In the genomic region with DNA sequence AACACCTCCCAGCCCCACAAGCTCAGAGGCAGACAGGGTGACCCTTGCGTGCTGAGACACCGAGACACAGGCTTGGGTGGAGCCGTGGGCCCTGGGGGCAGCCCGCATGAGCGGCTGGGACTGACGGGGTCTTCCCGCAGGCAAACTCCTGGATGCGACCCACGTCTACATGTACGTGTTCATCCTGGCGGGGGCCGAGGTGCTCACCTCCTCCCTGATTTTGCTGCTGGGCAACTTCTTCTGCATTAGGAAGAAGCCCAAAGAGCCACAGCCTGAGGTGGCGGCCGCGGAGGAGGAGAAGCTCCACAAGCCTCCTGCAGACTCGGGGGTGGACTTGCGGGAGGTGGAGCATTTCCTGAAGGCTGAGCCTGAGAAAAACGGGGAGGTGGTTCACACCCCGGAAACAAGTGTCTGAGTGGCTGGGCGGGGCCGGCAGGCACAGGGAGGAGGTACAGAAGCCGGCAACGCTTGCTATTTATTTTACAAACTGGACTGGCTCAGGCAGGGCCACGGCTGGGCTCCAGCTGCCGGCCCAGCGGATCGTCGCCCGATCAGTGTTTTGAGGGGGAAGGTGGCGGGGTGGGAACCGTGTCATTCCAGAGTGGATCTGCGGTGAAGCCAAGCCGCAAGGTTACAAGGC, we compare ENCODE assay signal across 1 cellular context.
TF ChIP-seq lines count a peak whose summit lies in the region.

No MANE protein-coding gene starts in this region.

TF ChIP-seq in K562, 482 proteins besides CTCF, POLR2A, EP300 and RAD21 (continued from another document):
- TF ChIP-seq SFPQ (IDR thresholded peaks at IDR 0.05; ENCODE audit: low read depth, low read length) (no peak), PPARD (CRISPR knock-in tag; IDR thresholded peaks at IDR 0.05) (no peak), OTX1 (CRISPR knock-in tag; IDR thresholded peaks at IDR 0.05) (no peak), ZNF695 (CRISPR knock-in tag; IDR thresholded peaks at IDR 0.05) (no peak), ZNF311 (CRISPR knock-in tag; IDR thresholded peaks at IDR 0.05) (no peak), PHF8 (IDR thresholded peaks at IDR 0.05; ENCODE audit: borderline replicate concordance, low read length) (peak; percentile 46; the same call in 1 of the 2 replicates), SMARCA5 (IDR thresholded peaks at IDR 0.05) (no peak), CAMTA2 (CRISPR knock-in tag; conservative IDR thresholded peaks at IDR 0.05) (no peak), ZBTB1 (CRISPR knock-in tag; IDR thresholded peaks at IDR 0.05; ENCODE audit: borderline replicate concordance, low read depth) (no peak), HNRNPLL (IDR thresholded peaks at IDR 0.05; ENCODE audit: low read depth, low read length, poor library complexity, severe bottlenecking) (no peak), FOXK1 (CRISPR knock-in tag; IDR thresholded peaks at IDR 0.05; ENCODE audit: borderline replicate concordance) (no peak), TCF3 (CRISPR knock-in tag; IDR thresholded peaks at IDR 0.05) (no peak), TAF9B (IDR thresholded peaks at IDR 0.05; ENCODE audit: partially characterized antibody) (no peak), MYNN (IDR thresholded peaks at IDR 0.05) (no peak), MYNN (CRISPR knock-in tag; IDR thresholded peaks at IDR 0.05) (no peak), SRSF3 (IDR thresholded peaks at IDR 0.05; ENCODE audit: insufficient read depth, low read length) (no peak), ZNF232 (CRISPR knock-in tag; IDR thresholded peaks at IDR 0.05) (no peak), ZKSCAN1 (IDR thresholded peaks at IDR 0.05; ENCODE audit: low read depth, low read length) (no peak), ZNF778 (CRISPR knock-in tag; IDR thresholded peaks at IDR 0.05) (no peak), CBX2 (IDR thresholded peaks at IDR 0.05; ENCODE audit: insufficient read depth, low read length, poor library complexity, severe bottlenecking) (no peak), FOXA1 (IDR thresholded peaks at IDR 0.05; ENCODE audit: borderline replicate concordance) (no peak), PHB (CRISPR knock-in tag; IDR thresholded peaks at IDR 0.05) (no peak), HNRNPK (IDR thresholded peaks at IDR 0.05; ENCODE audit: low read depth, low read length, poor library complexity, severe bottlenecking) (no peak), TAL1 (IDR thresholded peaks at IDR 0.05) (no peak), HMGN3 (IDR thresholded peaks at IDR 0.05; ENCODE audit: borderline replicate concordance, extremely low read depth, insufficient read length, low read depth, low read length) (no peak), NEUROD1 (IDR thresholded peaks at IDR 0.05; ENCODE audit: borderline replicate concordance, low read depth, low read length, partially characterized antibody) (no peak), POLR2H (tag; IDR thresholded peaks at IDR 0.05; ENCODE audit: low read depth) (no peak)
- TF ChIP-seq, protein P1, sequence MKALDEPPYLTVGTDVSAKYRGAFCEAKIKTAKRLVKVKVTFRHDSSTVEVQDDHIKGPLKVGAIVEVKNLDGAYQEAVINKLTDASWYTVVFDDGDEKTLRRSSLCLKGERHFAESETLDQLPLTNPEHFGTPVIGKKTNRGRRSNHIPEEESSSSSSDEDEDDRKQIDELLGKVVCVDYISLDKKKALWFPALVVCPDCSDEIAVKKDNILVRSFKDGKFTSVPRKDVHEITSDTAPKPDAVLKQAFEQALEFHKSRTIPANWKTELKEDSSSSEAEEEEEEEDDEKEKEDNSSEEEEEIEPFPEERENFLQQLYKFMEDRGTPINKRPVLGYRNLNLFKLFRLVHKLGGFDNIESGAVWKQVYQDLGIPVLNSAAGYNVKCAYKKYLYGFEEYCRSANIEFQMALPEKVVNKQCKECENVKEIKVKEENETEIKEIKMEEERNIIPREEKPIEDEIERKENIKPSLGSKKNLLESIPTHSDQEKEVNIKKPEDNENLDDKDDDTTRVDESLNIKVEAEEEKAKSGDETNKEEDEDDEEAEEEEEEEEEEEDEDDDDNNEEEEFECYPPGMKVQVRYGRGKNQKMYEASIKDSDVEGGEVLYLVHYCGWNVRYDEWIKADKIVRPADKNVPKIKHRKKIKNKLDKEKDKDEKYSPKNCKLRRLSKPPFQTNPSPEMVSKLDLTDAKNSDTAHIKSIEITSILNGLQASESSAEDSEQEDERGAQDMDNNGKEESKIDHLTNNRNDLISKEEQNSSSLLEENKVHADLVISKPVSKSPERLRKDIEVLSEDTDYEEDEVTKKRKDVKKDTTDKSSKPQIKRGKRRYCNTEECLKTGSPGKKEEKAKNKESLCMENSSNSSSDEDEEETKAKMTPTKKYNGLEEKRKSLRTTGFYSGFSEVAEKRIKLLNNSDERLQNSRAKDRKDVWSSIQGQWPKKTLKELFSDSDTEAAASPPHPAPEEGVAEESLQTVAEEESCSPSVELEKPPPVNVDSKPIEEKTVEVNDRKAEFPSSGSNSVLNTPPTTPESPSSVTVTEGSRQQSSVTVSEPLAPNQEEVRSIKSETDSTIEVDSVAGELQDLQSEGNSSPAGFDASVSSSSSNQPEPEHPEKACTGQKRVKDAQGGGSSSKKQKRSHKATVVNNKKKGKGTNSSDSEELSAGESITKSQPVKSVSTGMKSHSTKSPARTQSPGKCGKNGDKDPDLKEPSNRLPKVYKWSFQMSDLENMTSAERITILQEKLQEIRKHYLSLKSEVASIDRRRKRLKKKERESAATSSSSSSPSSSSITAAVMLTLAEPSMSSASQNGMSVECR (CRISPR knock-in tag; IDR thresholded peaks at IDR 0.05) = no peak; the same call in 1 of the 2 replicates
- TF ChIP-seq, protein P2, sequence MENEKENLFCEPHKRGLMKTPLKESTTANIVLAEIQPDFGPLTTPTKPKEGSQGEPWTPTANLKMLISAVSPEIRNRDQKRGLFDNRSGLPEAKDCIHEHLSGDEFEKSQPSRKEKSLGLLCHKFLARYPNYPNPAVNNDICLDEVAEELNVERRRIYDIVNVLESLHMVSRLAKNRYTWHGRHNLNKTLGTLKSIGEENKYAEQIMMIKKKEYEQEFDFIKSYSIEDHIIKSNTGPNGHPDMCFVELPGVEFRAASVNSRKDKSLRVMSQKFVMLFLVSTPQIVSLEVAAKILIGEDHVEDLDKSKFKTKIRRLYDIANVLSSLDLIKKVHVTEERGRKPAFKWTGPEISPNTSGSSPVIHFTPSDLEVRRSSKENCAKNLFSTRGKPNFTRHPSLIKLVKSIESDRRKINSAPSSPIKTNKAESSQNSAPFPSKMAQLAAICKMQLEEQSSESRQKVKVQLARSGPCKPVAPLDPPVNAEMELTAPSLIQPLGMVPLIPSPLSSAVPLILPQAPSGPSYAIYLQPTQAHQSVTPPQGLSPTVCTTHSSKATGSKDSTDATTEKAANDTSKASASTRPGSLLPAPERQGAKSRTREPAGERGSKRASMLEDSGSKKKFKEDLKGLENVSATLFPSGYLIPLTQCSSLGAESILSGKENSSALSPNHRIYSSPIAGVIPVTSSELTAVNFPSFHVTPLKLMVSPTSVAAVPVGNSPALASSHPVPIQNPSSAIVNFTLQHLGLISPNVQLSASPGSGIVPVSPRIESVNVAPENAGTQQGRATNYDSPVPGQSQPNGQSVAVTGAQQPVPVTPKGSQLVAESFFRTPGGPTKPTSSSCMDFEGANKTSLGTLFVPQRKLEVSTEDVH (IDR thresholded peaks at IDR 0.05; ENCODE audit: low read depth, partially characterized antibody) = no peak
- TF ChIP-seq, protein P3, sequence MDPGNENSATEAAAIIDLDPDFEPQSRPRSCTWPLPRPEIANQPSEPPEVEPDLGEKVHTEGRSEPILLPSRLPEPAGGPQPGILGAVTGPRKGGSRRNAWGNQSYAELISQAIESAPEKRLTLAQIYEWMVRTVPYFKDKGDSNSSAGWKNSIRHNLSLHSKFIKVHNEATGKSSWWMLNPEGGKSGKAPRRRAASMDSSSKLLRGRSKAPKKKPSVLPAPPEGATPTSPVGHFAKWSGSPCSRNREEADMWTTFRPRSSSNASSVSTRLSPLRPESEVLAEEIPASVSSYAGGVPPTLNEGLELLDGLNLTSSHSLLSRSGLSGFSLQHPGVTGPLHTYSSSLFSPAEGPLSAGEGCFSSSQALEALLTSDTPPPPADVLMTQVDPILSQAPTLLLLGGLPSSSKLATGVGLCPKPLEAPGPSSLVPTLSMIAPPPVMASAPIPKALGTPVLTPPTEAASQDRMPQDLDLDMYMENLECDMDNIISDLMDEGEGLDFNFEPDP (CRISPR knock-in tag; IDR thresholded peaks at IDR 0.05) = no peak
